In the genomic region with DNA sequence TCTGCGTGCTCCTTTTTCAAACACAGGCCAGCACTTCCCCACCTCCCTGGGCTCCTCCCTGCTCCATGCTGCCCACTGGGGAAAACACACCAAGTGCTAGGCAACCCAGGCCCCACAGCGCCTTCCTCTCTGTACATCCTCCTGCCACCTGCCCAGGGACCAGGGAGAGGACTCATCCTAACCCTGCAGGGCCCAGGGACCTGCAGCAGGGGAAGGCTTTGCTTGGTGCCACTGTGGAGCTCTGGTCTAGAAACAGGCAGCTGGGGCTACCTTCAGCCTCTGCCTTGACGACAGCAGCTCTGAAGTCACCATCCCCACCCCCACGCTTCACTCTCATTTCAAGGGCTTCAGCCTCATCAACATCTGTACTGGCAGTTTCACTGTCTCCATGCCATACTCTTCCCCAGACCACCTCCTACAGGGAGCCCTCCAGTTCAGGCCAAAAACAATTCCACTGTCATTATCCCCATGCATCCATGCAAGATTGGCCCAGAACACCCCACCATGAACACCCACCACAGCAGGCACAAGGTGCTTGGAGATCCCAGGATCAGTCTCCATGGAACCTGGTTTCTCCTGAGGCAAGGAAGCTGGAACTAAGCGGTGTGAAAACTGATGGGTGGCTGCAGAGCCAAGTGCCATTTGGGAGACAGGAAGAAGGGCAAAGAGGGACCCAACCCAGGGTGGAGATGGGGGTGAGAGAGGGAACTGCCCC, we compare ENCODE assay signal across 8 cellular contexts. TPM values are rescaled to one million over a fixed set of nuclear protein-coding genes. Genes with fewer than 3 reads are reported as not detected.
DNase-seq lines count a peak whose midpoint lies in the region; ATAC-seq and TF ChIP-seq lines count a peak whose summit lies in the region.

No MANE protein-coding gene starts in this region.

- DNase-seq in CD4-positive, alpha-beta T cell: peak in 2 of 10 experiments; percentile 12 to 15
- DNase-seq in RWPE1 (ENCODE audit: low spot score) (no peak), ovary (no peak), posterior vena cava (ENCODE audit: low spot score) (no peak), NCI-H226 (no peak), HuH-7.5 (ENCODE audit: low spot score) (no peak)

- no peaks in the 10 kb centered on the region for H3K36me3 ChIP-seq in endocrine pancreas (ENCODE audit: control insufficient read depth, insufficient read depth, low read length)
- H3K36me3 ChIP-seq in ovary: no peaks in the 10 kb centered on the region

- H3K9me3 Mint-ChIP-seq in CD4-positive, alpha-beta T cell: no peaks in the 10 kb centered on the region

- peak overlapping the region; percentile 88 for H3K27ac Mint-ChIP-seq in CD4-positive, alpha-beta T cell

- H3K27ac ChIP-seq in CD4-positive, alpha-beta T cell (ENCODE audit: low read depth, low read length): peak overlapping the region; percentile 82
- H3K27ac ChIP-seq in RWPE1 (peak overlapping the region; percentile 79), ovary (no peak overlapping the region)

- H3K4me3 ChIP-seq in endocrine pancreas (ENCODE audit: control insufficient read depth, insufficient read depth, low read length): peak overlapping the region; percentile 47
- peak overlapping the region; percentile 52 for H3K4me3 ChIP-seq in ovary

- TF ChIP-seq POLR2A in ovary (IDR thresholded peaks at IDR 0.05): no peak

- POLR2A ChIA-PET in CD4-positive, alpha-beta T cell (lab: Charles Lee): interaction anchor here (0.7 to 3.6 kb wide), 13 partner anchors 11 to 1652 kb away, joined by 3 to 23 read pairs (median 5); a partner anchor contains a TSS
- POLR2A ChIA-PET in RWPE1 (lab: Yijun Ruan, JAX; ENCODE audit: low non-redundant PET): interaction anchor here (0.6 kb wide), 1 partner anchor 165 kb away, joined by 3 read pairs; a partner anchor contains a TSS

- H3K9ac ChIP-seq in endocrine pancreas (ENCODE audit: control insufficient read depth, insufficient read depth, low read length): peak overlapping the region; percentile 74

- intact Hi-C loops in CD4-positive, alpha-beta T cell (cut with DNase I, micrococcal nuclease): loop anchor here in 1 of 2 experiments (5.0 kb wide), 6 partner anchors 65 to 1300 kb away; a partner anchor contains a TSS
- intact Hi-C loops in ovary (cut with DNase I) (loop anchor here in 1 of 4 donors (5.0 to 10.0 kb wide), 2 partner anchors 157 to 1290 kb away; no protein-coding TSS in a partner anchor), posterior vena cava (cut with DNase I) (no loop called here)

- CTCF ChIA-PET in CD4-positive, alpha-beta T cell (lab: Charles Lee): interaction anchor here (0.5 to 4.7 kb wide), 4 partner anchors 11 to 942 kb away, joined by 3 to 33 read pairs (median 8); a partner anchor contains a TSS
- CTCF ChIA-PET in RWPE1 (lab: Yijun Ruan, JAX): interaction anchor here (0.5 to 1.2 kb wide), 5 partner anchors 18 to 319 kb away, joined by 3 to 5 read pairs (median 3); no protein-coding TSS in a partner anchor

- TF ChIP-seq EP300 in ovary (IDR thresholded peaks at IDR 0.05): no peak

- H3K9me3 ChIP-seq in CD4-positive, alpha-beta T cell (ENCODE audit: control insufficient read depth, low read length): no peaks in the 10 kb centered on the region
- no peaks in the 10 kb centered on the region for H3K9me3 ChIP-seq in endocrine pancreas (ENCODE audit: control insufficient read depth, low read length)
- no peaks in the 10 kb centered on the region for H3K9me3 ChIP-seq in ovary

- H3K4me1 Mint-ChIP-seq in CD4-positive, alpha-beta T cell (ENCODE audit: low read depth): peaks cover 72% of the 10 kb centered on the region

- H3K27me3 ChIP-seq in CD4-positive, alpha-beta T cell (ENCODE audit: control insufficient read depth, insufficient read depth, low read length): no peaks in the 10 kb centered on the region
- H3K27me3 ChIP-seq in endocrine pancreas (ENCODE audit: control insufficient read depth, insufficient read depth, low read length): no peaks in the 10 kb centered on the region
- H3K27me3 ChIP-seq in ovary: no peaks in the 10 kb centered on the region

- no peaks in the 10 kb centered on the region for H3K27me3 Mint-ChIP-seq in CD4-positive, alpha-beta T cell

- 61 to 73% (median 72%) methylated on average over 5 of the region's 5 CpGs for WGBS in ovary, 3 donors

- peaks cover 50% of the 10 kb centered on the region for H3K36me3 Mint-ChIP-seq in CD4-positive, alpha-beta T cell (ENCODE audit: low read depth)

- TF ChIP-seq CTCF in CD4-positive, alpha-beta T cell (IDR thresholded peaks at IDR 0.05): no peak
- TF ChIP-seq CTCF in RWPE1 (conservative IDR thresholded peaks at IDR 0.05; ENCODE audit: low read depth) (no peak), ovary (IDR thresholded peaks at IDR 0.05) (no peak)

- H3K4me3 Mint-ChIP-seq in CD4-positive, alpha-beta T cell: peak overlapping the region; percentile 91

- no peak for ATAC-seq in CD4-positive, alpha-beta T cell (ENCODE audit: poor library complexity)
- ATAC-seq in GM21360 (IDR thresholded peaks at IDR 0.05; ENCODE audit: unreplicated experiment): no peak

- H3K4me1 ChIP-seq in endocrine pancreas (ENCODE audit: control insufficient read depth, insufficient read depth, low read length) (no peaks in the 10 kb centered on the region), ovary (ENCODE audit: insufficient read depth) (peaks cover 8% of the 10 kb centered on the region)

RNA-seq across cellular contexts. Expression of a gene that starts 1.1 kb away (rescaled TPM):
- total RNA-seq in CD4-positive, alpha-beta T cell: 10 to 100 TPM; 33.1 to 33.7 TPM
- total RNA-seq in ovary (10 to 100 TPM; 24.2 to 45.6 (median 34.2) TPM), posterior vena cava (10 to 100 TPM; 16.0 to 17.4 TPM)
- polyA plus RNA-seq in ovary: 10 to 100 TPM in 1 of 2 donors, 1 to 10 TPM in 1; 7.3 to 36.7 TPM

RNA-seq across cellular contexts. Expression of a gene that starts 16.0 kb away (rescaled TPM):
- total RNA-seq in CD4-positive, alpha-beta T cell: not detected
- total RNA-seq in ovary (not detected), posterior vena cava (not detected)
- polyA plus RNA-seq in ovary: under 1 TPM in 1 of 2 donors, not detected in 1; 0.01 TPM

RNA-seq across cellular contexts. Expression of a gene that starts 18.2 kb away (rescaled TPM):
- total RNA-seq in CD4-positive, alpha-beta T cell: not detected
- total RNA-seq in ovary (10 to 100 TPM in 4 of 7 donors, 1 to 10 TPM in 3; 3.0 to 34.0 (median 15.0) TPM), posterior vena cava (10 to 100 TPM in 1 of 2 donors, 1 to 10 TPM in 1; 4.1 to 10.8 TPM)
- 10 to 100 TPM; 10.4 to 38.6 TPM for polyA plus RNA-seq in ovary

RNA-seq across cellular contexts. Expression of a gene that starts 27.4 kb away (rescaled TPM):
- not detected for total RNA-seq in CD4-positive, alpha-beta T cell
- total RNA-seq in ovary (under 1 TPM in 2 of 7 donors, not detected in 5; 0.15 to 0.18 TPM), posterior vena cava (under 1 TPM in 1 of 2 donors, not detected in 1; 0.19 TPM)
- under 1 TPM; 0.02 to 0.28 TPM for polyA plus RNA-seq in ovary

RNA-seq across cellular contexts. Expression of a gene that starts 54.0 kb away (rescaled TPM):
- total RNA-seq in CD4-positive, alpha-beta T cell: under 1 TPM in 1 of 2 experiments, not detected in 1; 0.22 TPM
- under 1 TPM in 1 of 7 donors, not detected in 6; 0.22 TPM for total RNA-seq in ovary
- under 1 TPM in 1 of 2 donors, not detected in 1; 0.37 TPM for polyA plus RNA-seq in ovary
- not detected for total RNA-seq in posterior vena cava

Comparison
In these comparisons a context has a peak if more than half of its experiments do, and no peak if none do; other contexts are left out.
1. H3K27ac ChIP-seq: peak in CD4-positive, alpha-beta T cell (single experiment) and RWPE1 (single experiment); none in ovary (0 of 2).